In genomic region chr17:54967621-54968258, GRCh38 we compare ENCODE assay signal across 8 cellular contexts. TPM values are rescaled to one million over a fixed set of nuclear protein-coding genes. Genes with fewer than 3 reads are reported as not detected.
A peak's percentile ranks its signal among the peaks of the same experiment; 100 is the strongest.
DNase-seq lines count a peak whose midpoint lies in the region; ATAC-seq and TF ChIP-seq lines count a peak whose summit lies in the region.

No MANE protein-coding gene starts in this region.

- H3K9me3 Mint-ChIP-seq in activated B cell treated with CpG ODN at 0.5 μM for 24 hours = no peaks in the 10 kb centered on the region

- no peak for TF ChIP-seq CTCF in activated B cell treated with CpG ODN at 0.5 μM for 24 hours (IDR thresholded peaks at IDR 0.05)

- no peak overlapping the region for H3K27ac Mint-ChIP-seq in activated B cell treated with CpG ODN at 0.5 μM for 24 hours

- H3K4me1 Mint-ChIP-seq in activated B cell treated with CpG ODN at 0.5 μM for 24 hours = peaks cover 25% of the 10 kb centered on the region

- intact Hi-C loops in activated B cell treated with CpG ODN at 0.5 μM for 24 hours (cut with micrococcal nuclease) = loop anchor here (1.0 to 10.0 kb wide), 5 partner anchors 267 to 785 kb away; partner anchors contain the start of genes HLF and PCTP

- CTCF ChIA-PET in activated B cell treated with CpG ODN at 0.5 μM for 24 hours (lab: Charles Lee) = no interaction called here

- ATAC-seq in GM21529 (IDR thresholded peaks at IDR 0.05; ENCODE audit: unreplicated experiment) = peak; percentile 21
- peak; percentile 5 for ATAC-seq in activated B cell treated with CpG ODN at 0.5 μM for 24 hours (ENCODE audit: low read depth)

- H3K36me3 Mint-ChIP-seq in activated B cell treated with CpG ODN at 0.5 μM for 24 hours (ENCODE audit: low read depth) = peaks cover 20% of the 10 kb centered on the region

- peak; percentile 25 for DNase-seq in NCI-H748 (lab: John Stamatoyannopoulos, UW; ENCODE audit: unreplicated experiment)
- no peak for DNase-seq in NCI-H748 treated with DMSO at 0.1 percent for 48 hours (lab: John Stamatoyannopoulos, UW)
- peak; percentile 33 for DNase-seq in HT1080 (ENCODE audit: low read depth)
- no peak for DNase-seq in activated B cell treated with CpG ODN at 0.5 μM for 24 hours
- DNase-seq in germinal center (ENCODE audit: low spot score) = peak; percentile 39
- peak; percentile 77 for DNase-seq in renal cortical epithelial cell (ENCODE audit: low read depth)
- DNase-seq in NCI-H2196 treated with DMSO at 0.1 percent for 48 hours (lab: John Stamatoyannopoulos, UW; ENCODE audit: unreplicated experiment) = no peak

- H3K27me3 Mint-ChIP-seq in activated B cell treated with CpG ODN at 0.5 μM for 24 hours = no peaks in the 10 kb centered on the region

- H3K4me3 Mint-ChIP-seq in activated B cell treated with CpG ODN at 0.5 μM for 24 hours = no peak overlapping the region

- POLR2A ChIA-PET in activated B cell treated with CpG ODN at 0.5 μM for 24 hours (lab: Charles Lee) = no interaction called here

RNA-seq across cellular contexts. Expression of gene COX11, which starts 0.7 kb away (rescaled TPM):
- total RNA-seq in HT1080 (2014; rRNA removed; shearing (Covaris generic)) = 62.6 and 83.5 TPM in 2 replicates
- polyA plus RNA-seq in HT1080 (2015; cell fraction: cytosol; rRNA removed) = 41.9 and 44.0 TPM in 2 replicates
- polyA plus RNA-seq in HT1080 (2015; cell fraction: nucleus; rRNA removed) = 33.4 and 40.5 TPM in 2 replicates
- 38.5 and 46.5 TPM in 2 replicates for total RNA-seq in activated B cell treated with CpG ODN at 0.5 μM for 24 hours
- 67.2 and 76.4 TPM in 2 replicates for total RNA-seq in renal cortical epithelial cell

RNA-seq across cellular contexts. Expression of gene STXBP4, which starts 0.8 kb away (rescaled TPM):
- 1.9 and 4.6 TPM in 2 replicates for total RNA-seq in HT1080 (2014; rRNA removed; shearing (Covaris generic))
- polyA plus RNA-seq in HT1080 (2015; cell fraction: cytosol; rRNA removed) = 2.3 and 5.8 TPM in 2 replicates
- polyA plus RNA-seq in HT1080 (2015; cell fraction: nucleus; rRNA removed) = 8.8 and 15.4 TPM in 2 replicates
- 6.9 and 9.5 TPM in 2 replicates for total RNA-seq in activated B cell treated with CpG ODN at 0.5 μM for 24 hours
- 14.4 and 72.5 TPM in 2 replicates for total RNA-seq in renal cortical epithelial cell

Comparison
In these comparisons a context has a peak if more than half of its experiments do, and no peak if none do; other contexts are left out.
1. DNase-seq: peak in NCI-H748 (single experiment), HT1080 (single experiment), germinal center (single experiment) and renal cortical epithelial cell (single experiment); none in NCI-H748 treated with DMSO at 0.1 percent for 48 hours (single experiment), activated B cell treated with CpG ODN at 0.5 μM for 24 hours (single experiment) and NCI-H2196 treated with DMSO at 0.1 percent for 48 hours (single experiment).